18 cellular contexts compared by ENCODE assay signal in the genomic region with DNA sequence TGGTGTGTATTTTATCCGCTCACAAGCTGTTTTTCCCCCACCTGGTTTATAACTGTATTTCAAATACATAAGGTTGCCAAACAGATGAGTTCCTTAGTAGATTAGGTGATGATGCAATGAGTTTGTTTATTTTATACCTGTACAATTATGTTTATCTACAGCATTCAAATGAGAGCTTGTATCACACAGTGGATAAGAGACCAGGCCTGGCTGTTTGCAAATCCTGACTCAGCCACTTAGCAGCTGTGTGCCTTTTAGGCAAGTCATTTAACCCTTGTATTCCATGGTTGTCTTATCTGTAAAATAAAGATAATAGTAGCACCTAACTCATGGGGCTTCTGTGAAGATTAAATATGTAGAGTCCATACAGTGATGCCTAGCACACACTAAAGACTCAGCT.
DNase-seq lines count a peak whose midpoint lies in the region; ATAC-seq, FAIRE-seq and TF ChIP-seq lines count a peak whose summit lies in the region.
"Had no signal": no experiment of that assay in that cellular context is flagged by ENCODE, and none has a peak within 500 bp of the region (broad histone marks: within the 10 kb centered on the region; RNA-seq: fewer than 3 reads in every experiment).

No MANE protein-coding gene starts in this region.

- H3K27ac ChIP-seq in HepG2 (ENCODE audit: extremely low read length, insufficient read depth, low read length) (no peak overlapping the region), right lobe of liver (no peak overlapping the region), lung (ENCODE audit: low read depth in 1 of 2, low read length in 1 of 2) (no peak overlapping the region), upper lobe of right lung (no peak overlapping the region)
- H3K27ac ChIP-seq: SK-N-MC had no signal

- no peak overlapping the region for H3K9ac ChIP-seq in HepG2 (ENCODE audit: insufficient read depth, low read depth, low read length)

- no peaks in the 10 kb centered on the region for H3K36me3 Mint-ChIP-seq in stimulated activated naive B cell treated with anti-CD40 and anti-IgM and Interleukin-4, amounts not matched to agents 10 μg/mL and 1 μg/mL and 100 μg/mL, for 72 hours

- H3K9me3 ChIP-seq in HepG2 (ENCODE audit: low read length) = no peaks in the 10 kb centered on the region
- H3K9me3 ChIP-seq in right lobe of liver = no peaks in the 10 kb centered on the region
- no peaks in the 10 kb centered on the region for H3K9me3 ChIP-seq in lung (ENCODE audit: control insufficient read depth in 2 of 2, insufficient read depth in 1 of 2, low read length in 1 of 2)
- H3K9me3 ChIP-seq in upper lobe of right lung = no peaks in the 10 kb centered on the region

- BruUV-seq in HepG2 (replicated peaks; lab: Mats Ljungman, UMichigan) = no TSS peak

- H2AFZ ChIP-seq in HepG2 (ENCODE audit: low read length) = no peak overlapping the region

- ATAC-seq in HepG2 (no peak), right lobe of liver (no peak), lung (ENCODE audit: insufficient read depth, low FRiP score) (peak; percentile 11), upper lobe of right lung (peak; percentile 51)
- no peak for ATAC-seq in stimulated activated naive B cell treated with anti-CD40 and anti-IgM and Interleukin-4, amounts not matched to agents 10 μg/mL and 1 μg/mL and 100 μg/mL, for 72 hours (replicated peaks)

- H3K9me3 Mint-ChIP-seq in stimulated activated naive B cell treated with anti-CD40 and anti-IgM and Interleukin-4, amounts not matched to agents 10 μg/mL and 1 μg/mL and 100 μg/mL, for 72 hours = no peaks in the 10 kb centered on the region
- H3K9me3 Mint-ChIP-seq: HFFc6 had no signal

- TF ChIP-seq CTCF in HepG2 (CRISPR knock-in tag; IDR thresholded peaks at IDR 0.05) (no peak), right lobe of liver (IDR thresholded peaks at IDR 0.05) (no peak), bronchial epithelial cell (IDR thresholded peaks at IDR 0.05; ENCODE audit: insufficient read depth, low read length, severe bottlenecking) (no peak), lung (IDR thresholded peaks at IDR 0.05; ENCODE audit: control extremely low read depth, extremely low read depth) (no peak), upper lobe of right lung (IDR thresholded peaks at IDR 0.05) (no peak)

- H3K27me3 Mint-ChIP-seq in stimulated activated naive B cell treated with anti-CD40 and anti-IgM and Interleukin-4, amounts not matched to agents 10 μg/mL and 1 μg/mL and 100 μg/mL, for 72 hours = peaks cover 8 to 16% of the 10 kb centered on the region in 2 donors

- 60% methylated on average over 1 of the region's 1 CpG for WGBS in HepG2 (ENCODE audit: low lambda C conversion rate)
- 100% methylated on average over 1 of the region's 1 CpG for WGBS in right lobe of liver (ENCODE audit: insufficient coverage, low coverage, low lambda C conversion rate, missing lambda C conversion rate)
- 89 to 100% methylated on average over 1 of the region's 1 CpG for WGBS in lung, 2 donors

- FAIRE-seq in HepG2 (lab: Jason Lieb, UNC) = no peak
- FAIRE-seq in bronchial epithelial cell (lab: Jason Lieb, UNC) = no peak
- FAIRE-seq: H54, RCC 7860 had no signal

- H4K20me1 ChIP-seq in HepG2 (ENCODE audit: insufficient read depth, low read length) = no peaks in the 10 kb centered on the region

- H3K36me3 ChIP-seq in HepG2 (replicated peaks in 1 of 2; ENCODE audit: control insufficient read depth in 1 of 2, insufficient read depth in 2 of 2, low read length in 2 of 2) = no peaks in the 10 kb centered on the region
- H3K36me3 ChIP-seq in right lobe of liver = no peaks in the 10 kb centered on the region
- H3K36me3 ChIP-seq in bronchial epithelial cell (ENCODE audit: control insufficient read depth, insufficient read depth, low read length) = no peaks in the 10 kb centered on the region
- H3K36me3 ChIP-seq in lung (ENCODE audit: control insufficient read depth in 2 of 2, insufficient read depth in 2 of 2, low read length in 2 of 2) = no peaks in the 10 kb centered on the region
- no peaks in the 10 kb centered on the region for H3K36me3 ChIP-seq in upper lobe of right lung

- TF ChIP-seq EP300 in HepG2 (IDR thresholded peaks at IDR 0.05; ENCODE audit: low read depth in 2 of 2, low read length in 2 of 2) (no peak), HepG2 (CRISPR knock-in tag; IDR thresholded peaks at IDR 0.05; ENCODE audit: borderline replicate concordance) (no peak)

- H3K4me2 ChIP-seq in HepG2 (ENCODE audit: low read depth, low read length) = no peak overlapping the region

- H3K4me3 ChIP-seq in HepG2 (replicated peaks in 1 of 3; ENCODE audit: insufficient read depth in 1 of 3, low read depth in 2 of 3, low read length in 3 of 3) (no peak overlapping the region), right lobe of liver (no peak overlapping the region), bronchial epithelial cell (ENCODE audit: low read depth, low read length) (no peak overlapping the region), lung (no peak overlapping the region), upper lobe of right lung (no peak overlapping the region)
- H3K4me3 ChIP-seq: SK-N-MC had no signal

- DNase-seq in HepG2 (ENCODE audit: low spot score) (no peak), right lobe of liver (no peak), bronchial epithelial cell (ENCODE audit: low read depth) (peak; percentile 87), lung (ENCODE audit: low spot score) (no peak), upper lobe of right lung (no peak), D341Med (ENCODE audit: low spot score) (no peak)
- DNase-seq in stimulated activated naive B cell treated with anti-CD40 and anti-IgM and Interleukin-4, amounts not matched to agents 10 μg/mL and 1 μg/mL and 100 μg/mL, for 72 hours = no peak
- DNase-seq in stimulated activated naive CD4-positive, alpha-beta T cell treated with Interleukin-2 at 50 U/mL for 16 hours (lab: John Stamatoyannopoulos, UW) = no peak
- DNase-seq: C1 segment of cervical spinal cord, HFFc6, Kasumi-1, NCI-H1105 treated with DMSO at 0.1 percent for 48 hours, NCI-H187 treated with DMSO at 0.1 percent for 48 hours, NCI-H2171 treated with DMSO at 0.1 percent for 48 hours, Right ventricle myocardium superior had no signal

- no peak for TF ChIP-seq POLR2A in HepG2 (IDR thresholded peaks at IDR 0.05; ENCODE audit: insufficient read depth in 1 of 2, low read depth in 2 of 2, low read length in 2 of 2)
- no peak for TF ChIP-seq POLR2A in right lobe of liver (IDR thresholded peaks at IDR 0.05)

- in situ Hi-C loops in HepG2 (cut with HindIII; ENCODE audit: extremely low pct_ligation_motif_present, low pct_unique_long_range_greater_than_20kb) = no loop called here

- intact Hi-C loops in HepG2 (cut with micrococcal nuclease; ENCODE audit: unreplicated experiment) = no loop called here
- intact Hi-C loops in right lobe of liver (cut with DNase I) = no loop called here
- intact Hi-C loops in upper lobe of right lung (cut with DNase I) = no loop called here

- no peak for TF ChIP-seq RAD21 in HepG2 (CRISPR knock-in tag; IDR thresholded peaks at IDR 0.05)

- H3K4me1 Mint-ChIP-seq in stimulated activated naive B cell treated with anti-CD40 and anti-IgM and Interleukin-4, amounts not matched to agents 10 μg/mL and 1 μg/mL and 100 μg/mL, for 72 hours = no peaks in the 10 kb centered on the region

- H3K27me3 ChIP-seq in HepG2 (ENCODE audit: control insufficient read depth in 1 of 2, insufficient read depth in 2 of 2, low read length in 2 of 2) (no peaks in the 10 kb centered on the region), right lobe of liver (no peaks in the 10 kb centered on the region), bronchial epithelial cell (ENCODE audit: control insufficient read depth, insufficient read depth, low read length) (no peaks in the 10 kb centered on the region), lung (ENCODE audit: control insufficient read depth, insufficient read depth) (no peaks in the 10 kb centered on the region), upper lobe of right lung (no peaks in the 10 kb centered on the region)

- H3K4me1 ChIP-seq in HepG2 (ENCODE audit: insufficient read depth, low read length) (no peaks in the 10 kb centered on the region), right lobe of liver (no peaks in the 10 kb centered on the region), lung (ENCODE audit: control insufficient read depth in 2 of 2, insufficient read depth in 2 of 2, low read length in 2 of 2) (no peaks in the 10 kb centered on the region), upper lobe of right lung (no peaks in the 10 kb centered on the region)

- CTCF ChIA-PET in HepG2 (lab: Yijun Ruan, JAX; ENCODE audit: low intra/inter-chr PET ratio, low total read pairs) = no interaction called here

- POLR2A ChIA-PET in HepG2 (lab: Yijun Ruan, JAX) = no interaction called here

- no peaks in the 10 kb centered on the region for H3K79me2 ChIP-seq in HepG2 (ENCODE audit: insufficient read depth, low read length)

- no peak overlapping the region for H3K4me3 Mint-ChIP-seq in stimulated activated naive B cell treated with anti-CD40 and anti-IgM and Interleukin-4, amounts not matched to agents 10 μg/mL and 1 μg/mL and 100 μg/mL, for 72 hours
- H3K4me3 Mint-ChIP-seq: HFFc6 had no signal

- no peak overlapping the region for H3K27ac Mint-ChIP-seq in stimulated activated naive B cell treated with anti-CD40 and anti-IgM and Interleukin-4, amounts not matched to agents 10 μg/mL and 1 μg/mL and 100 μg/mL, for 72 hours
- H3K27ac Mint-ChIP-seq: HFFc6 had no signal

TF ChIP-seq in HepG2, 621 proteins besides CTCF, POLR2A, EP300 and RAD21:
- TF ChIP-seq LBX2 (CRISPR knock-in tag; IDR thresholded peaks at IDR 0.05; ENCODE audit: borderline replicate concordance) = no peak
- no peak for TF ChIP-seq ZNF292 (CRISPR knock-in tag; IDR thresholded peaks at IDR 0.05; ENCODE audit: borderline replicate concordance, low read depth)
- TF ChIP-seq ZNF331 (CRISPR knock-in tag; IDR thresholded peaks at IDR 0.05) = no peak
- peak; percentile 35; the same call in 1 of the 2 replicates for TF ChIP-seq ATF7 (IDR thresholded peaks at IDR 0.05)
- no peak for TF ChIP-seq ATF7 (CRISPR knock-in tag; IDR thresholded peaks at IDR 0.05)
- TF ChIP-seq ZNF670 (CRISPR knock-in tag; IDR thresholded peaks at IDR 0.05; ENCODE audit: borderline replicate concordance) = no peak

Comparison
In these comparisons a context has a peak if more than half of its experiments do, and no peak if none do; other contexts are left out.
1. ATAC-seq: peak in lung (single experiment) and upper lobe of right lung (single experiment); none in HepG2 (single experiment), right lobe of liver (0 of 4) and stimulated activated naive B cell treated with anti-CD40 and anti-IgM and Interleukin-4, amounts not matched to agents 10 μg/mL and 1 μg/mL and 100 μg/mL, for 72 hours (0 of 2).